In the genomic region with DNA sequence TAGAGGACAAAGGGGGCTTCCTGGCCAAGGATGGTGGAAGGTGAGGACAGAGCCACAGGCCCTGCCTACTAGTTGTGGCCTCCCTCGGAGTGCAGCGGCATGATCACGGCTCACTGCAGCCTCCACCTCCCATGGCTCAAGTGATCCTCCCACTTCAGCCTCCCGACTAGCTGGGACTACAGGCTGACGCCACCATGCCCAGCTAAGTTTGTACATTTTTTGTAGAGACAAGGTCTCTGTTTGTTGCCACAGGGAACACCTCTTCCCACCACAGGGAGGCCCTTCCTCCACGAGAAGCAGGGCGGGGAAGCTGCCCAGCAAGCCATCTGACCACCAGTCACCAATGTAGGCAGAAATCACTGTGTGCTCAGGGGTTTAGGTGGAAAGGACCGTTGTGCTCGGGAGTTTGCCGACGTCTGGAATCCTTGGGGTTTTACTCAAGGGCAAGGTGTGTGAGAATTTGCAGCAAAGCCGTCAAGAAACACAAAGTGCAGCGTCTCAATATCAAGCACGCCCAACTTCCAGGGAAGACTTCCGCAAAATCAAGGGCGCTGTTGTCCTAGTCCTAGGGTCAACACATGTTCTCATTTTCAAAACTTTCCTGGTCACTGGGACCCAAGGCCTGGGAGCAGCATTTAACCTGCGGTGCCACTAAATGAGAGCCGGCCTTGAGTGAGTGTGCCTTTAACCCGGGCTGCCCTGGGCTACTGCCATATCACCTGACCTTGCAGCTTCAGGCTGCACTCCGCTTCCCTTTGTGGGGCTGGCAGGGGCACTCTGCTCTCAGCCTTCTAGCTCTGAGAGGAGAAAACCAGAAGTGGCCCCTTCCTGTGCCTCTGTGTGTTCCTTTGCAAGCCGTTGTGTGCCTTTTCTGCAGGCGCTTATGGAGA, we compare ENCODE assay signal across 10 cellular contexts.
A peak's percentile ranks its signal among the peaks of the same experiment; 100 is the strongest.
DNase-seq lines count a peak whose midpoint lies in the region; ATAC-seq and TF ChIP-seq lines count a peak whose summit lies in the region.
"Had no signal": no experiment of that assay in that cellular context is flagged by ENCODE, and none has a peak within 500 bp of the region (broad histone marks: within the 10 kb centered on the region; RNA-seq: fewer than 3 reads in every experiment).

No MANE protein-coding gene starts in this region.

- H3K9me3 Mint-ChIP-seq in CD14-positive monocyte (no peaks in the 10 kb centered on the region), chondrocyte (ENCODE audit: low read depth) (no peaks in the 10 kb centered on the region)
- no peaks in the 10 kb centered on the region for H3K9me3 Mint-ChIP-seq in activated CD8-positive, alpha-beta memory T cell treated with anti-CD3 and anti-CD28 coated beads, Interleukin-2, amount 10 ng/mL, durations not matched to agents 7 days and 5 days (ENCODE audit: low read depth)

- intact Hi-C loops in CD14-positive monocyte (cut with micrococcal nuclease) = loop anchor here in 1 of 2 donors (5.0 kb wide), 1 partner anchor 95 kb away; no protein-coding TSS in a partner anchor

- H3K4me1 ChIP-seq in mesodermal cell (ENCODE audit: control insufficient read depth, insufficient read depth, low read length, poor library complexity, severe bottlenecking) = peaks cover 58% of the 10 kb centered on the region

- H3K27me3 Mint-ChIP-seq in CD14-positive monocyte (ENCODE audit: low read depth in 3 of 3) = peaks cover 0 to 2% (median 2%) of the 10 kb centered on the region in 3 donors
- no peaks in the 10 kb centered on the region for H3K27me3 Mint-ChIP-seq in chondrocyte (ENCODE audit: low read depth)
- H3K27me3 Mint-ChIP-seq in activated CD8-positive, alpha-beta memory T cell treated with anti-CD3 and anti-CD28 coated beads, Interleukin-2, amount 10 ng/mL, durations not matched to agents 7 days and 5 days = peaks cover 45% of the 10 kb centered on the region

- ATAC-seq in HG03139 (IDR thresholded peaks at IDR 0.05; ENCODE audit: unreplicated experiment) = peak; percentile 48
- no peak for ATAC-seq in activated CD8-positive, alpha-beta memory T cell treated with anti-CD3 and anti-CD28 coated beads, Interleukin-2, amount 10 ng/mL, durations not matched to agents 7 days and 5 days

- CTCF ChIA-PET in activated CD8-positive, alpha-beta memory T cell treated with anti-CD3 and anti-CD28 coated beads, Interleukin-2, amount 10 ng/mL, durations not matched to agents 7 days and 5 days (lab: Charles Lee) = no interaction called here

- H3K27ac ChIP-seq in mesodermal cell (ENCODE audit: low read depth, low read length, severe bottlenecking) = peak overlapping the region; percentile 31
- H3K27ac ChIP-seq: SK-N-MC had no signal

- no peaks in the 10 kb centered on the region for H3K9me3 ChIP-seq in mesodermal cell (ENCODE audit: control insufficient read depth, low read length)

- WGBS in mesodermal cell (ENCODE audit: insufficient coverage in 2 of 2), 2 experiments = 85 to 88% methylated on average over 20 to 21 of the region's 22 CpGs

- H3K36me3 Mint-ChIP-seq in CD14-positive monocyte = peaks cover 0 to 4% of the 10 kb centered on the region in 2 donors
- H3K36me3 Mint-ChIP-seq in chondrocyte (ENCODE audit: low read depth) = no peaks in the 10 kb centered on the region
- H3K36me3 Mint-ChIP-seq in activated CD8-positive, alpha-beta memory T cell treated with anti-CD3 and anti-CD28 coated beads, Interleukin-2, amount 10 ng/mL, durations not matched to agents 7 days and 5 days = peaks cover 2% of the 10 kb centered on the region

- H3K4me3 Mint-ChIP-seq in CD14-positive monocyte = peak overlapping the region; percentile 54 to 73
- no peak overlapping the region for H3K4me3 Mint-ChIP-seq in chondrocyte (ENCODE audit: unreplicated experiment)
- H3K4me3 Mint-ChIP-seq in activated CD8-positive, alpha-beta memory T cell treated with anti-CD3 and anti-CD28 coated beads, Interleukin-2, amount 10 ng/mL, durations not matched to agents 7 days and 5 days = no peak overlapping the region

- H3K36me3 ChIP-seq in mesodermal cell (ENCODE audit: control insufficient read depth, insufficient read depth, low read length) = no peaks in the 10 kb centered on the region

- peak overlapping the region; percentile 94 to 98 (median 97) for H3K27ac Mint-ChIP-seq in CD14-positive monocyte
- H3K27ac Mint-ChIP-seq in chondrocyte (ENCODE audit: unreplicated experiment) = peak overlapping the region; percentile 22
- H3K27ac Mint-ChIP-seq in activated CD8-positive, alpha-beta memory T cell treated with anti-CD3 and anti-CD28 coated beads, Interleukin-2, amount 10 ng/mL, durations not matched to agents 7 days and 5 days = no peak overlapping the region

- TF ChIP-seq CTCF in CD14-positive monocyte (IDR thresholded peaks at IDR 0.05) (no peak), chondrocyte (IDR thresholded peaks at IDR 0.05) (no peak)

- no peak overlapping the region for H3K4me3 ChIP-seq in mesodermal cell (ENCODE audit: extremely low read depth, insufficient read depth, low read length, poor library complexity, severe bottlenecking)
- H3K4me3 ChIP-seq: SK-N-MC had no signal

- H3K4me1 Mint-ChIP-seq in CD14-positive monocyte (peaks cover 80% of the 10 kb centered on the region), chondrocyte (ENCODE audit: low read depth) (peaks cover 81% of the 10 kb centered on the region)
- peaks cover 26% of the 10 kb centered on the region for H3K4me1 Mint-ChIP-seq in activated CD8-positive, alpha-beta memory T cell treated with anti-CD3 and anti-CD28 coated beads, Interleukin-2, amount 10 ng/mL, durations not matched to agents 7 days and 5 days

- DNase-seq in CD14-positive monocyte (ENCODE audit: low spot score) (peak; percentile 78), chondrocyte (ENCODE audit: low spot score) (no peak), NCI-H2196 (lab: John Stamatoyannopoulos, UW; ENCODE audit: unreplicated experiment) (no peak), DMS153 (lab: John Stamatoyannopoulos, UW) (no peak), ecto neural progenitor cell (ENCODE audit: low spot score) (no peak)
- DNase-seq in activated CD8-positive, alpha-beta memory T cell treated with anti-CD3 and anti-CD28 coated beads, Interleukin-2, amount 10 ng/mL, durations not matched to agents 7 days and 5 days = no peak
- DNase-seq: NCI-H146 had no signal

Comparison
In these comparisons a context has a peak if more than half of its experiments do, and no peak if none do; other contexts are left out.
1. H3K4me3 Mint-ChIP-seq: peak in CD14-positive monocyte (2 of 2); none in chondrocyte (single experiment) and activated CD8-positive, alpha-beta memory T cell treated with anti-CD3 and anti-CD28 coated beads, Interleukin-2, amount 10 ng/mL, durations not matched to agents 7 days and 5 days (single experiment).